20 cellular contexts compared by ENCODE assay signal in genomic region chr1:228066891-228067654, GRCh38.
"Had no signal": no experiment of that assay in that cellular context is flagged by ENCODE, and none has a peak within 500 bp of the region (broad histone marks: within the 10 kb centered on the region; RNA-seq: fewer than 3 reads in every experiment).

No MANE protein-coding gene starts in this region.

- H3K4me3 Mint-ChIP-seq: activated naive CD8-positive, alpha-beta T cell; nephron; WTC11 had no signal

- H3K36me3 Mint-ChIP-seq: activated naive CD8-positive, alpha-beta T cell; WTC11 had no signal

- H3K27ac Mint-ChIP-seq: activated naive CD8-positive, alpha-beta T cell; nephron; WTC11 had no signal

- H3K4me3 ChIP-seq: adrenal gland had no signal

- H3K9me3 ChIP-seq: adrenal gland had no signal

- H3K4me1 Mint-ChIP-seq: nephron, WTC11 had no signal

- H3K36me3 ChIP-seq: adrenal gland had no signal

- H3K9me3 Mint-ChIP-seq: nephron, WTC11 had no signal

- ATAC-seq: esophagus mucosa, left ventricle myocardium superior, sciatic nerve, WTC11 had no signal

- DNase-seq: activated gamma-delta T cell treated with Interleukin-2 at 50 U/mL for 16 hours; central memory CD4-positive, alpha-beta T cell; dermis blood vessel endothelial cell; effector memory CD4-positive, alpha-beta T cell; foreskin melanocyte; glutamatergic neuron; hippocampal formation; left ventricle myocardium superior; mammary epithelial cell; nucleus accumbens; small intestine; stimulated activated CD4-positive, alpha-beta T cell treated with anti-CD3 and anti-CD28 coated beads, Interleukin-15, amount 100 ng/mL, for 24 hours; stimulated activated naive CD4-positive, alpha-beta T cell; T-helper 9 cell had no signal

- H3K4me1 ChIP-seq: adrenal gland had no signal

- H3K27ac ChIP-seq: adrenal gland had no signal
